In genomic region chr6:6738108-6738507, GRCh38 we compare ENCODE assay signal across 30 cellular contexts.
"Had no signal": no experiment of that assay in that cellular context is flagged by ENCODE, and none has a peak within 500 bp of the region (broad histone marks: within the 10 kb centered on the region; RNA-seq: fewer than 3 reads in every experiment).

No MANE protein-coding gene starts in this region.

- H3K4me1 ChIP-seq: body of pancreas, breast epithelium had no signal

- H3K36me3 ChIP-seq: adrenal gland, breast epithelium, MG63 had no signal

- H3K4me3 ChIP-seq: body of pancreas, MG63 had no signal

- H3K9me3 ChIP-seq: adrenal gland, body of pancreas, breast epithelium, MG63 had no signal

- FAIRE-seq: astrocyte had no signal

- H3K27me3 ChIP-seq: adrenal gland, body of pancreas, breast epithelium had no signal

- H3K27ac ChIP-seq: body of pancreas, VCaP had no signal

- DNase-seq: activated B cell treated with CpG ODN at 0.5 μM for 24 hours; activated CD4-positive, alpha-beta memory T cell treated with anti-CD3 and anti-CD28 coated beads for 36 hours; activated CD4-positive, alpha-beta T cell treated with anti-CD3 and anti-CD28 coated beads for 4 hours; activated CD4-positive, alpha-beta T cell treated with anti-CD3 and anti-CD28 coated beads, Interleukin-2, amount 50 U/mL, for 1 hour; activated CD4-positive, CD25-positive, alpha-beta regulatory T cell treated with anti-CD3 and anti-CD28 coated beads, Interleukin-2, amount 50 U/mL, for 72 hours; activated CD8-positive, alpha-beta memory T cell treated with anti-CD3 and anti-CD28 coated beads, Interleukin-2, amount 50 U/mL, for 4 hours; activated gamma-delta T cell treated with Interleukin-2 at 50 U/mL for 16 hours; activated naive CD4-positive, alpha-beta T cell treated with anti-CD3 and anti-CD28 coated beads for 36 hours; activated T-cell treated with anti-CD3 and anti-CD28 coated beads for 4 hours; activated T-cell treated with anti-CD3 and anti-CD28 coated beads, Interleukin-2, amount 50 U/mL, for 4 hours; body of pancreas; caudate nucleus; Karpas-422; MG63; NCI-H1092; NCI-H1436 treated with DMSO at 0.1 percent for 48 hours; NCI-H1694 treated with DMSO at 0.1 percent for 48 hours; NCI-H2029; NCI-H345; NCI-H524 treated with DMSO at 0.1 percent for 48 hours; SW 1271; T-helper 1 cell; T-helper 2 cell; T-helper 9 cell had no signal

- ATAC-seq: activated naive CD4-positive, alpha-beta T cell treated with anti-CD3 and anti-CD28 coated beads, Interleukin-2, amount 50 U/mL, for 72 hours; activated T-cell treated with anti-CD3 and anti-CD28 coated beads, Interleukin-2, amount 50 U/mL, for 4 hours; body of pancreas; Panc1 had no signal
